Comparison of ENCODE assay signal across 26 cellular contexts in the genomic region with DNA sequence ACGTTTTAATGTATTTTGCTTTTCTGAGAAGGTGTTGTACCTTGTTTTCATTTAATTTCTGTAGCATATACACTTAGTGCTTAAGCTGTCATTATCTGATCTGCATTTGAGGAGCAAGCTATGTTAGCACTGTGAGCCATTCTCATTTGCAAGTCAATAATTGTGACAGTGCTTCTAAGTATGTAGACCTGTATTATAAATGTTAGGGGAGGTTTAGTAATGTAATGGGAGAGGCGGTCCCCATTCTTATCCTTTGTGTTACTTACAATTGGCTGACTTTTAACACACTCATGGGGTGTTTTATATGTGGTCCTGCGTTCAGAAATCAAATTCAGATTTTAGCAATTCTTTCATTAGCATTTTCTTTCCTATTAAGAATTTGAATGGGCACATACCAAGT.
"Had no signal": no experiment of that assay in that cellular context is flagged by ENCODE, and none has a peak within 500 bp of the region (broad histone marks: within the 10 kb centered on the region; RNA-seq: fewer than 3 reads in every experiment).

No MANE protein-coding gene starts in this region.

- H3K9me3 Mint-ChIP-seq: mesothelial cell of epicardium, nephron progenitor cell had no signal

- H3K4me3 ChIP-seq: left ventricle myocardium inferior, lung, ovary, right atrium auricular region, right lobe of liver, smooth muscle cell, testis, thyroid gland, transverse colon, upper lobe of left lung, vagina had no signal

- DNase-seq: islet precursor cell; left ventricle myocardium inferior; mesendoderm; naive B cell; natural killer cell; nephron progenitor cell; ovary; right lobe of liver; stimulated activated CD4-positive, alpha-beta T cell treated with anti-CD3 and anti-CD28 coated beads, Interleukin-1b, Interleukin-23, amount 100 ng/mL, for 48 hours; stimulated activated CD4-positive, alpha-beta T cell treated with anti-CD3 and anti-CD28 coated beads, Interleukin-2, amount 100 ng/mL, for 48 hours; stimulated activated CD4-positive, alpha-beta T cell treated with anti-CD3 and anti-CD28 coated beads, Interleukin-4, amount 100 ng/mL, for 4 hours; stimulated activated CD8-positive, alpha-beta memory T cell treated with anti-CD3 and anti-CD28 coated beads, Interleukin-4, amount 100 ng/mL, for 48 hours; stimulated activated naive CD4-positive, alpha-beta T cell treated with Interleukin-2 at 50 U/mL for 16 hours; stimulated activated naive CD8-positive, alpha-beta T cell treated with anti-CD3 and anti-CD28 coated beads, Interleukin-15, amount 100 ng/mL, for 72 hours; substantia nigra; testis; thyroid gland; transverse colon; upper lobe of left lung had no signal

- H3K27ac ChIP-seq: left ventricle myocardium inferior, ovary, right atrium auricular region, right lobe of liver, testis, thyroid gland, transverse colon, upper lobe of left lung, vagina had no signal

- H3K4me2 ChIP-seq: smooth muscle cell had no signal

- H3K36me3 Mint-ChIP-seq: mesothelial cell of epicardium; naive B cell; natural killer cell; stimulated activated memory B cell treated with anti-CD40 and anti-IgM and Interleukin-4, amounts not matched to agents 10 μg/mL and 1 μg/mL and 100 μg/mL, for 72 hours had no signal

- H3K27me3 ChIP-seq: ovary, right atrium auricular region, right lobe of liver, testis, thyroid gland, transverse colon, upper lobe of left lung, vagina had no signal

- H3K4me1 Mint-ChIP-seq: naive B cell; natural killer cell; nephron progenitor cell; stimulated activated memory B cell treated with anti-CD40 and anti-IgM and Interleukin-4, amounts not matched to agents 10 μg/mL and 1 μg/mL and 100 μg/mL, for 72 hours; stimulated activated naive CD8-positive, alpha-beta T cell treated with anti-CD3 and anti-CD28 coated beads, Interleukin-15, amount 100 ng/mL, for 72 hours had no signal

- H3K27me3 Mint-ChIP-seq: naive B cell; progenitor cell of endocrine pancreas; stimulated activated memory B cell treated with anti-CD40 and anti-IgM and Interleukin-4, amounts not matched to agents 10 μg/mL and 1 μg/mL and 100 μg/mL, for 72 hours had no signal

- H3K4me3 Mint-ChIP-seq: mesothelial cell of epicardium; naive B cell; natural killer cell; nephron progenitor cell; stimulated activated memory B cell treated with anti-CD40 and anti-IgM and Interleukin-4, amounts not matched to agents 10 μg/mL and 1 μg/mL and 100 μg/mL, for 72 hours; stimulated activated naive CD8-positive, alpha-beta T cell treated with anti-CD3 and anti-CD28 coated beads, Interleukin-15, amount 100 ng/mL, for 72 hours had no signal

- H3K9me3 ChIP-seq: left ventricle myocardium inferior, ovary, right atrium auricular region, right lobe of liver, testis, thyroid gland, transverse colon, upper lobe of left lung, vagina had no signal

- H3K36me3 ChIP-seq: left ventricle myocardium inferior, ovary, right atrium auricular region, right lobe of liver, thyroid gland, transverse colon, upper lobe of left lung, vagina had no signal

- ATAC-seq: natural killer cell; right lobe of liver; stimulated activated memory B cell treated with anti-CD40 and anti-IgM and Interleukin-4, amounts not matched to agents 10 μg/mL and 1 μg/mL and 100 μg/mL, for 72 hours; stimulated activated naive CD8-positive, alpha-beta T cell treated with anti-CD3 and anti-CD28 coated beads, Interleukin-15, amount 100 ng/mL, for 72 hours had no signal

- H3K4me1 ChIP-seq: left ventricle myocardium inferior, right atrium auricular region, right lobe of liver, testis, thyroid gland, transverse colon, upper lobe of left lung, vagina had no signal

- H3K27ac Mint-ChIP-seq: mesothelial cell of epicardium; naive B cell; natural killer cell; nephron progenitor cell; progenitor cell of endocrine pancreas; stimulated activated memory B cell treated with anti-CD40 and anti-IgM and Interleukin-4, amounts not matched to agents 10 μg/mL and 1 μg/mL and 100 μg/mL, for 72 hours; stimulated activated naive CD8-positive, alpha-beta T cell treated with anti-CD3 and anti-CD28 coated beads, Interleukin-15, amount 100 ng/mL, for 72 hours had no signal
